ENCODE assay signal across 16 cellular contexts in genomic region chr12:64120568-64120967, GRCh38.
DNase-seq lines count a peak whose midpoint lies in the region; ATAC-seq and TF ChIP-seq lines count a peak whose summit lies in the region.
"Had no signal": no experiment of that assay in that cellular context is flagged by ENCODE, and none has a peak within 500 bp of the region (broad histone marks: within the 10 kb centered on the region; RNA-seq: fewer than 3 reads in every experiment).

No MANE protein-coding gene starts in this region.

- TF ChIP-seq CTCF in RWPE2 (IDR thresholded peaks at IDR 0.05; ENCODE audit: poor library complexity, severe bottlenecking) = no peak

- in situ Hi-C loops in GM23248 (cut with MboI) = no loop called here

- H3K4me2 ChIP-seq in GM23248 (ENCODE audit: unreplicated experiment) = no peak overlapping the region

- H4K20me1 ChIP-seq in GM23248 (ENCODE audit: insufficient read depth) = no peaks in the 10 kb centered on the region

- peaks cover 40% of the 10 kb centered on the region for H3K79me2 ChIP-seq in GM23248 (ENCODE audit: insufficient read depth)

- peaks cover 6% of the 10 kb centered on the region; the same call in 1 of the 2 replicates for H3K4me1 ChIP-seq in GM23248 (ENCODE audit: insufficient read depth)
- peaks cover 11% of the 10 kb centered on the region for H3K4me1 ChIP-seq in RWPE2 (ENCODE audit: insufficient read depth, poor library complexity, severe bottlenecking)

- intact Hi-C loops in posterior cingulate gyrus (cut with DNase I) = no loop called here

- no peaks in the 10 kb centered on the region for H3K9me2 ChIP-seq in GM23248 (ENCODE audit: insufficient read depth)

- no peak overlapping the region for H3K9ac ChIP-seq in GM23248

- TF ChIP-seq POLR2A in GM18505 (IDR thresholded peaks at IDR 0.05; ENCODE audit: borderline replicate concordance, extremely low read depth, insufficient read depth, insufficient read length) = no peak

- peak; percentile 94 for ATAC-seq in RWPE2 (ENCODE audit: low read depth)
- ATAC-seq in GM18505 (IDR thresholded peaks at IDR 0.05; ENCODE audit: unreplicated experiment) = no peak
- ATAC-seq in GM21619 (IDR thresholded peaks at IDR 0.05; ENCODE audit: unreplicated experiment) = no peak

- no peak overlapping the region for H2AFZ ChIP-seq in GM23248

- H3K27ac ChIP-seq in GM23248 = no peak overlapping the region
- H3K27ac ChIP-seq in RWPE2 (ENCODE audit: poor library complexity, severe bottlenecking) = peak overlapping the region; percentile 49
- H3K27ac ChIP-seq: SK-N-MC had no signal

- peaks cover 12% of the 10 kb centered on the region; the same call in 1 of the 2 replicates for H3F3A ChIP-seq in GM23248 (ENCODE audit: insufficient read depth)

- H3K27me3 ChIP-seq in GM23248 (replicated peaks; ENCODE audit: insufficient read depth) (no peaks in the 10 kb centered on the region), RWPE2 (ENCODE audit: insufficient read depth, poor library complexity, severe bottlenecking) (no peaks in the 10 kb centered on the region)
- H3K27me3 ChIP-seq: BE2C had no signal

- DNase-seq in GM23248 (peak; percentile 20), NCI-H146 (lab: John Stamatoyannopoulos, UW) (peak; percentile 91), RWPE2 (ENCODE audit: low spot score) (no peak), kidney tubule cell (ENCODE audit: low spot score) (peak; percentile 34), posterior cingulate gyrus (no peak)
- DNase-seq: BE2C; CD4-positive, alpha-beta memory T cell; H7; NCI-H1048; NCI-H1694; NCI-H2107; NCI-H446; T-helper 1 cell had no signal

- H3K9me3 ChIP-seq in GM23248 (ENCODE audit: low read depth) (no peaks in the 10 kb centered on the region), RWPE2 (ENCODE audit: severe bottlenecking) (no peaks in the 10 kb centered on the region)
- H3K9me3 ChIP-seq: BE2C had no signal

- H3K36me3 ChIP-seq in GM23248 (ENCODE audit: low read depth) (peaks cover 55% of the 10 kb centered on the region), RWPE2 (ENCODE audit: low read depth) (peaks cover 28% of the 10 kb centered on the region)

- no peak overlapping the region for H3K4me3 ChIP-seq in GM23248
- H3K4me3 ChIP-seq in RWPE2 (ENCODE audit: severe bottlenecking) = no peak overlapping the region
- H3K4me3 ChIP-seq: SK-N-MC had no signal

Comparison
In these comparisons a context has a peak if more than half of its experiments do, and no peak if none do; other contexts are left out.
1. DNase-seq: peak in GM23248 (single experiment), NCI-H146 (single experiment) and kidney tubule cell (single experiment); none in RWPE2 (single experiment) and posterior cingulate gyrus (0 of 10).